ENCODE assay signal across 1 cellular context in the genomic region with DNA sequence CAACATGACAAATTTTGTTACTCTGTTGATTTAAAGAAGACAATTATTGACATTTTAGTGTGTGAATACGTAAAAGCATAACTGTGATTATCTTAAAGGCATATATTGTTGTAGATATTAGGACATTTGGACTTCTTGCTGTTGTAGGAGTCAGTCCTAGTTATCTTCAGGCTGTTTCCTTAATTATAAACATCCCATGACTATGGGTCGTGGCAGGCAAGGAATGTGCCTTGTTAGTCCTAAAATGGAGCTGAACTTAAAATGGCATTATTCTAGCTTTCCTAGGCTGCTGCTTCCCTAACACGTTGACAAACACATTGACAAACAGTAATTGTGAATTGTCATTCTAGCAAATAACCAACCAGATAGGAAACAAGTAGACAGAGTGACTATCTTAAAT.
TF ChIP-seq lines count a peak whose summit lies in the region.

No MANE protein-coding gene starts in this region.

TF ChIP-seq in GM12878, 131 proteins besides CTCF, POLR2A, EP300 and RAD21 (continued from another document):
- TF ChIP-seq, protein P1, sequence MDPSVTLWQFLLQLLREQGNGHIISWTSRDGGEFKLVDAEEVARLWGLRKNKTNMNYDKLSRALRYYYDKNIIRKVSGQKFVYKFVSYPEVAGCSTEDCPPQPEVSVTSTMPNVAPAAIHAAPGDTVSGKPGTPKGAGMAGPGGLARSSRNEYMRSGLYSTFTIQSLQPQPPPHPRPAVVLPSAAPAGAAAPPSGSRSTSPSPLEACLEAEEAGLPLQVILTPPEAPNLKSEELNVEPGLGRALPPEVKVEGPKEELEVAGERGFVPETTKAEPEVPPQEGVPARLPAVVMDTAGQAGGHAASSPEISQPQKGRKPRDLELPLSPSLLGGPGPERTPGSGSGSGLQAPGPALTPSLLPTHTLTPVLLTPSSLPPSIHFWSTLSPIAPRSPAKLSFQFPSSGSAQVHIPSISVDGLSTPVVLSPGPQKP (IDR thresholded peaks at IDR 0.05; ENCODE audit: low read depth, low read length): no peak
- TF ChIP-seq ZNF217 (IDR thresholded peaks at IDR 0.05) (no peak), ESRRA (IDR thresholded peaks at IDR 0.05; ENCODE audit: low read length) (no peak)
- TF ChIP-seq, protein P2, sequence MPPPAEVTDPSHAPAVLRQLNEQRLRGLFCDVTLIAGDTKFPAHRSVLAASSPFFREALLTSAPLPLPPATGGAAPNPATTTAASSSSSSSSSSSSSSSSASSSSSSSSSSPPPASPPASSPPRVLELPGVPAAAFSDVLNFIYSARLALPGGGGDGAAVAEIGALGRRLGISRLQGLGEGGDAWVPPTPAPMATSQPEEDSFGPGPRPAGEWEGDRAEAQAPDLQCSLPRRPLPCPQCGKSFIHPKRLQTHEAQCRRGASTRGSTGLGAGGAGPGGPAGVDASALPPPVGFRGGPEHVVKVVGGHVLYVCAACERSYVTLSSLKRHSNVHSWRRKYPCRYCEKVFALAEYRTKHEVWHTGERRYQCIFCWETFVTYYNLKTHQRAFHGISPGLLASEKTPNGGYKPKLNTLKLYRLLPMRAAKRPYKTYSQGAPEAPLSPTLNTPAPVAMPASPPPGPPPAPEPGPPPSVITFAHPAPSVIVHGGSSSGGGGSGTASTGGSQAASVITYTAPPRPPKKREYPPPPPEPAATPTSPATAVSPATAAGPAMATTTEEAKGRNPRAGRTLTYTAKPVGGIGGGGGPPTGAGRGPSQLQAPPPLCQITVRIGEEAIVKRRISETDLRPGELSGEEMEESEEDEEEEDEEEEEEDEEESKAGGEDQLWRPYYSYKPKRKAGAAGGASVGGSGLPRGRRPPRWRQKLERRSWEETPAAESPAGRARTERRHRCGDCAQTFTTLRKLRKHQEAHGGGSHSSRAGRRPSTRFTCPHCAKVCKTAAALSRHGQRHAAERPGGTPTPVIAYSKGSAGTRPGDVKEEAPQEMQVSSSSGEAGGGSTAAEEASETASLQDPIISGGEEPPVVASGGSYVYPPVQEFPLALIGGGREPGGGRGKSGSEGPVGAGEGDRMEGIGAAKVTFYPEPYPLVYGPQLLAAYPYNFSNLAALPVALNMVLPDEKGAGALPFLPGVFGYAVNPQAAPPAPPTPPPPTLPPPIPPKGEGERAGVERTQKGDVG (CRISPR knock-in tag; IDR thresholded peaks at IDR 0.05): no peak
